10 cellular contexts compared by ENCODE assay signal in genomic region chr7:75962607-75963382, GRCh38. TPM values are rescaled to one million over a fixed set of nuclear protein-coding genes. Genes with fewer than 3 reads are reported as not detected.
DNase-seq lines count a peak whose midpoint lies in the region; ATAC-seq and TF ChIP-seq lines count a peak whose summit lies in the region.
"Had no signal": no experiment of that assay in that cellular context is flagged by ENCODE, and none has a peak within 500 bp of the region (broad histone marks: within the 10 kb centered on the region; RNA-seq: fewer than 3 reads in every experiment).

No MANE protein-coding gene starts in this region.

- H3K36me3 ChIP-seq in gastrocnemius medialis: peaks cover 0 to 18% of the 10 kb centered on the region in 2 donors

- in situ Hi-C loops in gastrocnemius medialis (cut with MboI; ENCODE audit: low sequenced_read_pairs in 4 of 4): no loop called here

- no peaks in the 10 kb centered on the region for H3K27me3 ChIP-seq in gastrocnemius medialis

- H3K4me1 ChIP-seq in gastrocnemius medialis: peaks cover 51 to 54% of the 10 kb centered on the region in 2 donors

- peak in 1 of 2 donors; percentile 10 for ATAC-seq in gastrocnemius medialis

- TF ChIP-seq POLR2A in gastrocnemius medialis (IDR thresholded peaks at IDR 0.05): no peak

- DNase-seq in GM03348 (ENCODE audit: low spot score) (peak; percentile 84), coronary artery (ENCODE audit: low spot score) (peak; percentile 81), kidney tubule cell (ENCODE audit: low spot score) (peak; percentile 54), gastrocnemius medialis (no peak), NCI-H524 treated with DMSO at 0.1 percent for 48 hours (lab: John Stamatoyannopoulos, UW) (no peak), islet precursor cell (no peak), inferior parietal cortex (ENCODE audit: extremely low spot score) (no peak), NCI-H2029 treated with DMSO at 0.1 percent for 48 hours (lab: John Stamatoyannopoulos, UW) (no peak)
- DNase-seq: activated naive CD4-positive, alpha-beta T cell treated with anti-CD3 and anti-CD28 coated beads, Interleukin-2, amount 10 ng/mL, durations not matched to agents 7 days and 5 days; NCI-H748 treated with DMSO at 0.1 percent for 48 hours had no signal

- TF ChIP-seq CTCF in coronary artery (IDR thresholded peaks at IDR 0.05): no peak
- no peak for TF ChIP-seq CTCF in gastrocnemius medialis (IDR thresholded peaks at IDR 0.05 in 4 of 5, conservative IDR thresholded peaks at IDR 0.05 in 1 of 5)

- H3K9me3 ChIP-seq in gastrocnemius medialis: no peaks in the 10 kb centered on the region

- intact Hi-C loops in gastrocnemius medialis (cut with DNase I; ENCODE audit: low total_unique reads): loop anchor here (10.0 kb wide), 1 partner anchor 1478 kb away; no protein-coding TSS in a partner anchor

- H3K27ac ChIP-seq in coronary artery (peak overlapping the region; percentile 85 to 89), gastrocnemius medialis (peak overlapping the region; percentile 91 to 97 (median 94))

- H3K4me3 ChIP-seq in coronary artery: no peak overlapping the region
- no peak overlapping the region for H3K4me3 ChIP-seq in gastrocnemius medialis

RNA-seq across cellular contexts. Expression of gene TMEM120A, which starts 31.6 kb away (rescaled TPM):
- total RNA-seq in gastrocnemius medialis: 10 to 100 TPM; 21.3 to 56.7 (median 38.2) TPM

RNA-seq across cellular contexts. Expression of gene POR, which starts 47.8 kb away (rescaled TPM):
- total RNA-seq in gastrocnemius medialis: 100 to 1,000 TPM in 3 of 4 donors, 10 to 100 TPM in 1; 85.7 to 218 (median 115) TPM

Comparison
In these comparisons a context has a peak if more than half of its experiments do, and no peak if none do; other contexts are left out.
1. DNase-seq: peak in GM03348 (single experiment), coronary artery (single experiment) and kidney tubule cell (single experiment); none in gastrocnemius medialis (0 of 2), NCI-H524 treated with DMSO at 0.1 percent for 48 hours (single experiment), islet precursor cell (single experiment), inferior parietal cortex (single experiment) and NCI-H2029 treated with DMSO at 0.1 percent for 48 hours (single experiment).